Comparison of ENCODE assay signal across 8 cellular contexts in genomic region chr6:44004625-44005506, GRCh38.
DNase-seq lines count a peak whose midpoint lies in the region; ATAC-seq, FAIRE-seq and TF ChIP-seq lines count a peak whose summit lies in the region.

No MANE protein-coding gene starts in this region.

- no peak for FAIRE-seq in bronchial epithelial cell (lab: Jason Lieb, UNC)

- DNase-seq in DMS53 (lab: John Stamatoyannopoulos, UW) (peak; percentile 25), DMS53 treated with DMSO at 0.1 percent for 48 hours (lab: John Stamatoyannopoulos, UW; ENCODE audit: unreplicated experiment) (no peak), M059J (ENCODE audit: low read depth) (peak; percentile 71), bronchial epithelial cell (ENCODE audit: low read depth) (no peak), osteoblast (ENCODE audit: insufficient read length, low spot score, missing footprints) (peak; percentile 82), HuH-7 (ENCODE audit: low spot score) (no peak)

- ATAC-seq in HG02588 (IDR thresholded peaks at IDR 0.05; ENCODE audit: unreplicated experiment) (no peak), GM21825 (IDR thresholded peaks at IDR 0.05; ENCODE audit: unreplicated experiment) (no peak)

- no peaks in the 10 kb centered on the region for H3K9me3 ChIP-seq in osteoblast (ENCODE audit: low read depth, low read length)

- H3K4me3 ChIP-seq in bronchial epithelial cell (ENCODE audit: low read depth, low read length), result no peak overlapping the region
- H3K4me3 ChIP-seq in osteoblast (ENCODE audit: insufficient read depth, low read length), result no peak overlapping the region

- H3K27me3 ChIP-seq in bronchial epithelial cell (ENCODE audit: control insufficient read depth, insufficient read depth, low read length), result no peaks in the 10 kb centered on the region
- H3K27me3 ChIP-seq in osteoblast (ENCODE audit: insufficient read depth, low read length), result no peaks in the 10 kb centered on the region

- H3K27ac ChIP-seq in osteoblast (ENCODE audit: low read depth, low read length), result peak overlapping the region; percentile 73

- H3K4me1 ChIP-seq in osteoblast (ENCODE audit: insufficient read depth, low read length), result peaks cover 31% of the 10 kb centered on the region

- no peaks in the 10 kb centered on the region for H3K36me3 ChIP-seq in bronchial epithelial cell (ENCODE audit: control insufficient read depth, insufficient read depth, low read length)
- no peaks in the 10 kb centered on the region for H3K36me3 ChIP-seq in osteoblast (ENCODE audit: insufficient read depth, low read length)

- no peaks in the 10 kb centered on the region for H3K79me2 ChIP-seq in osteoblast (ENCODE audit: insufficient read depth, low read length)

- H4K20me1 ChIP-seq in osteoblast (ENCODE audit: insufficient read depth, low read length), result no peaks in the 10 kb centered on the region

- H3K4me2 ChIP-seq in osteoblast (ENCODE audit: insufficient read depth, low read length), result no peak overlapping the region

- TF ChIP-seq CTCF in bronchial epithelial cell (IDR thresholded peaks at IDR 0.05; ENCODE audit: insufficient read depth, low read length, severe bottlenecking), result peak; percentile 44
- peak; percentile 31 for TF ChIP-seq CTCF in osteoblast (IDR thresholded peaks at IDR 0.05; ENCODE audit: extremely low read depth, low read depth, low read length)

- no peak overlapping the region for H2AFZ ChIP-seq in osteoblast (ENCODE audit: low read length)

Comparison
In these comparisons a context has a peak if more than half of its experiments do, and no peak if none do; other contexts are left out.
1. DNase-seq: peak in DMS53 (single experiment), M059J (single experiment) and osteoblast (single experiment); none in DMS53 treated with DMSO at 0.1 percent for 48 hours (single experiment), bronchial epithelial cell (single experiment) and HuH-7 (single experiment).